Comparison of ENCODE assay signal across 12 cellular contexts in the genomic region with DNA sequence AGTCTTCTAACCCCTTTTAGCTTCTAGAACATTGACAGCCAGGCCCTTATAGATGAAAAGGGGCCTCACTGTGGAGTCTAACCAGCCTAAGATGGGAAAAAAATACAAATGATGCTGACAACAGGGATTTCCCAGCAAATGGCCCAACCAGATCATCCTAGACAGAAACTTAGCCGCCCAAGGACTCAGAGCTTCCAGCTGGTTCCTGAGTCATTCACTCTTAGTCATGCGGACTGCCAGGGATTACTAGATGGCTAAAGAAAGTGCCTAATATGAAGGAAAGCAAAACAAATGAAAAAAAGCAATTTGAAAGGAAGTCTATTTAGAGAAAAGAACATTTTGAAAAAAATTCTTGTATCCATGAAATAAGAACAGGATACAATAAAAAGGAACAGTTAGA. TPM values are rescaled to one million over a fixed set of nuclear protein-coding genes. Genes with fewer than 3 reads are reported as not detected.
A peak's percentile ranks its signal among the peaks of the same experiment; 100 is the strongest.
DNase-seq lines count a peak whose midpoint lies in the region; ATAC-seq, FAIRE-seq and TF ChIP-seq lines count a peak whose summit lies in the region.
"Had no signal": no experiment of that assay in that cellular context is flagged by ENCODE, and none has a peak within 500 bp of the region (broad histone marks: within the 10 kb centered on the region; RNA-seq: fewer than 3 reads in every experiment).

No MANE protein-coding gene starts in this region.

- intact Hi-C loops in right cardiac atrium (cut with DNase I) = no loop called here

- H3K27ac Mint-ChIP-seq in CD4-positive, CD25-positive, alpha-beta regulatory T cell = peak overlapping the region; percentile 23 to 76 (median 70)
- H3K27ac Mint-ChIP-seq: activated B cell treated with CpG ODN at 0.5 μM for 24 hours had no signal

- no peak overlapping the region for H3K4ac ChIP-seq in mesendoderm (ENCODE audit: low read depth, low read length)

- H3K9me3 Mint-ChIP-seq in CD4-positive, CD25-positive, alpha-beta regulatory T cell = peaks cover 0 to 10% (median 0%) of the 10 kb centered on the region in 7 donors

- ATAC-seq in CD4-positive, CD25-positive, alpha-beta regulatory T cell (ENCODE audit: low read depth in 2 of 2) = no peak
- ATAC-seq in HG03460 (IDR thresholded peaks at IDR 0.05; ENCODE audit: unreplicated experiment) (no peak), HG03442 (IDR thresholded peaks at IDR 0.05; ENCODE audit: unreplicated experiment) (no peak), right cardiac atrium (no peak)

- no peak for FAIRE-seq in HTR-8/SVneo (lab: Jason Lieb, UNC)

- peaks cover 21 to 88% (median 54%) of the 10 kb centered on the region in 4 donors for H3K4me1 Mint-ChIP-seq in CD4-positive, CD25-positive, alpha-beta regulatory T cell

- no peak overlapping the region for H3K4me2 ChIP-seq in mesendoderm (ENCODE audit: low read length)

- H4K5ac ChIP-seq in mesendoderm (ENCODE audit: low read length) = no peak overlapping the region

- no peak overlapping the region for H2BK120ac ChIP-seq in mesendoderm (ENCODE audit: low read depth, low read length)

- no peaks in the 10 kb centered on the region for H3K27me3 ChIP-seq in CD4-positive, CD25-positive, alpha-beta regulatory T cell (ENCODE audit: control insufficient read depth, insufficient read depth, low read length)
- H3K27me3 ChIP-seq in mesendoderm (ENCODE audit: insufficient read depth, low read length, poor library complexity) (no peaks in the 10 kb centered on the region), right cardiac atrium (ENCODE audit: control insufficient read depth, insufficient read depth) (no peaks in the 10 kb centered on the region)
- H3K27me3 ChIP-seq: dorsolateral prefrontal cortex had no signal

- no peak overlapping the region for H3K27ac ChIP-seq in CD4-positive, CD25-positive, alpha-beta regulatory T cell (ENCODE audit: insufficient read depth, low read length, poor library complexity, severe bottlenecking)
- no peak overlapping the region for H3K27ac ChIP-seq in mesendoderm (ENCODE audit: low read depth, low read length)
- no peak overlapping the region for H3K27ac ChIP-seq in right cardiac atrium (ENCODE audit: low read length)

- peaks cover 46% of the 10 kb centered on the region for H3K79me2 ChIP-seq in mesendoderm (ENCODE audit: control insufficient read depth, insufficient read depth, low read length)

- H3K9ac ChIP-seq in mesendoderm (ENCODE audit: low read length) = no peak overlapping the region

- H3K18ac ChIP-seq in mesendoderm (ENCODE audit: low read length) = no peak overlapping the region

- no peak for DNase-seq in CD4-positive, CD25-positive, alpha-beta regulatory T cell
- DNase-seq in HTR-8/SVneo (ENCODE audit: insufficient read length, low spot score) = peak; percentile 70
- DNase-seq in cardiac fibroblast (ENCODE audit: low read depth in 2 of 2) = peak; percentile 62 to 98
- peak; percentile 46 for DNase-seq in mesendoderm
- no peak for DNase-seq in GM10266 (ENCODE audit: extremely low spot score)
- DNase-seq in right cardiac atrium = no peak
- DNase-seq: activated B cell treated with CpG ODN at 0.5 μM for 24 hours, dorsolateral prefrontal cortex, NCI-H526 had no signal

- H2BK15ac ChIP-seq in mesendoderm (replicated peaks; ENCODE audit: low read depth) = no peak overlapping the region

- no peak overlapping the region for H3K56ac ChIP-seq in mesendoderm (ENCODE audit: low read length)

- no CpG with 5 or more reads among the region's 2 CpGs for WGBS in mesendoderm (ENCODE audit: extremely low coverage, insufficient coverage, low lambda C conversion rate)
- WGBS in right cardiac atrium = 78% methylated on average over 2 of the region's 2 CpGs

- peaks cover 33% of the 10 kb centered on the region for H3K79me1 ChIP-seq in mesendoderm (ENCODE audit: low read length)

- H3K4me1 ChIP-seq in CD4-positive, CD25-positive, alpha-beta regulatory T cell (ENCODE audit: control insufficient read depth, insufficient read depth, low read length, poor library complexity, severe bottlenecking) = peaks cover 57% of the 10 kb centered on the region
- H3K4me1 ChIP-seq in mesendoderm (ENCODE audit: control insufficient read depth, low read depth, low read length) (peaks cover 7% of the 10 kb centered on the region), right cardiac atrium (ENCODE audit: control insufficient read depth, insufficient read depth, low read length) (peaks cover 14% of the 10 kb centered on the region)

- TF ChIP-seq CTCF in cardiac fibroblast (IDR thresholded peaks at IDR 0.05; ENCODE audit: low read depth, low read length) = no peak
- TF ChIP-seq CTCF in GM10266 (IDR thresholded peaks at IDR 0.05; ENCODE audit: control insufficient read depth, insufficient read depth, low read depth, missing control alignments) = no peak

- no peaks in the 10 kb centered on the region for H3K27me3 Mint-ChIP-seq in CD4-positive, CD25-positive, alpha-beta regulatory T cell
- H3K27me3 Mint-ChIP-seq: activated B cell treated with CpG ODN at 0.5 μM for 24 hours had no signal

- H3K4me3 ChIP-seq in CD4-positive, CD25-positive, alpha-beta regulatory T cell (ENCODE audit: low read depth, low read length) = peak overlapping the region; percentile 24
- H3K4me3 ChIP-seq in cardiac fibroblast (replicated peaks in 1 of 2; ENCODE audit: low read depth in 2 of 2, low read length in 2 of 2) (no peak overlapping the region), mesendoderm (ENCODE audit: low read length) (no peak overlapping the region), right cardiac atrium (ENCODE audit: low read length) (no peak overlapping the region)
- H3K4me3 ChIP-seq: dorsolateral prefrontal cortex had no signal

- no peak overlapping the region for H4K8ac ChIP-seq in mesendoderm (ENCODE audit: low read depth, low read length)

- H2BK5ac ChIP-seq in mesendoderm (ENCODE audit: low read length) = no peak overlapping the region

- H3K9me3 ChIP-seq in CD4-positive, CD25-positive, alpha-beta regulatory T cell (ENCODE audit: control insufficient read depth in 2 of 2, low read length in 2 of 2) = peaks cover 3 to 4% of the 10 kb centered on the region in 2 experiments
- no peaks in the 10 kb centered on the region for H3K9me3 ChIP-seq in right cardiac atrium (ENCODE audit: control insufficient read depth, low read length)

- H2AK5ac ChIP-seq in mesendoderm (ENCODE audit: low read length) = no peak overlapping the region

- H3K36me3 Mint-ChIP-seq in CD4-positive, CD25-positive, alpha-beta regulatory T cell = peaks cover 43% of the 10 kb centered on the region

- H3K36me3 ChIP-seq in CD4-positive, CD25-positive, alpha-beta regulatory T cell (ENCODE audit: control insufficient read depth, insufficient read depth, low read length) = peaks cover 39% of the 10 kb centered on the region
- H3K36me3 ChIP-seq in mesendoderm (ENCODE audit: control insufficient read depth, insufficient read depth, low read length) = no peaks in the 10 kb centered on the region

- peak overlapping the region in 2 of 4 donors; percentile 18 to 75 for H3K4me3 Mint-ChIP-seq in CD4-positive, CD25-positive, alpha-beta regulatory T cell
- H3K4me3 Mint-ChIP-seq: activated B cell treated with CpG ODN at 0.5 μM for 24 hours had no signal

- H3K23ac ChIP-seq in mesendoderm (ENCODE audit: low read length) = no peak overlapping the region

RNA-seq across cellular contexts. Expression of a gene that starts 23.7 kb away (rescaled TPM):
- total RNA-seq in CD4-positive, CD25-positive, alpha-beta regulatory T cell = 198 TPM
- 100 to 1,000 TPM; 157 to 270 (median 180) TPM for polyA plus RNA-seq in CD4-positive, CD25-positive, alpha-beta regulatory T cell
- polyA plus RNA-seq in mesendoderm (2013, experiment 1 of 2) = 32.4 TPM
- 30.9 TPM for polyA plus RNA-seq in mesendoderm (2013, experiment 2 of 2)
- total RNA-seq in right cardiac atrium = 10 to 100 TPM; 24.4 to 44.1 (median 34.1) TPM
- polyA plus RNA-seq in right cardiac atrium = 27.6 TPM

RNA-seq across cellular contexts. Expression of a gene that starts 59.9 kb away (rescaled TPM):
- 0.25 TPM for total RNA-seq in CD4-positive, CD25-positive, alpha-beta regulatory T cell
- polyA plus RNA-seq in CD4-positive, CD25-positive, alpha-beta regulatory T cell = not detected
- polyA plus RNA-seq in mesendoderm (2013, experiment 1 of 2) = 0.06 TPM
- polyA plus RNA-seq in mesendoderm (2013, experiment 2 of 2) = 0.04 TPM
- total RNA-seq in right cardiac atrium = not detected
- not detected for polyA plus RNA-seq in right cardiac atrium
- total RNA-seq: activated B cell treated with CpG ODN at 0.5 μM for 24 hours, mucosa of gallbladder had no signal

Comparison
In these comparisons a context has a peak if more than half of its experiments do, and no peak if none do; other contexts are left out.
1. DNase-seq: peak in HTR-8/SVneo (single experiment), cardiac fibroblast (2 of 2) and mesendoderm (single experiment); none in CD4-positive, CD25-positive, alpha-beta regulatory T cell (0 of 3), GM10266 (single experiment) and right cardiac atrium (0 of 3).